In genomic region chr11:132994038-132994502, GRCh38 we compare ENCODE assay signal across 14 cellular contexts.
A peak's percentile ranks its signal among the peaks of the same experiment; 100 is the strongest.
DNase-seq lines count a peak whose midpoint lies in the region; ATAC-seq, FAIRE-seq and TF ChIP-seq lines count a peak whose summit lies in the region.
"Had no signal": no experiment of that assay in that cellular context is flagged by ENCODE, and none has a peak within 500 bp of the region (broad histone marks: within the 10 kb centered on the region; RNA-seq: fewer than 3 reads in every experiment).

No MANE protein-coding gene starts in this region.

- H3K4me1 Mint-ChIP-seq in neural progenitor cell = peaks cover 26% of the 10 kb centered on the region
- H3K4me1 Mint-ChIP-seq: activated CD4-positive, alpha-beta T cell treated with anti-CD3 and anti-CD28 coated beads for 36 hours; memory B cell; stimulated activated naive CD8-positive, alpha-beta T cell treated with anti-CD3 and anti-CD28 coated beads, Interleukin-15, amount 100 ng/mL, for 72 hours had no signal

- no peak overlapping the region for H3K27ac ChIP-seq in neural progenitor cell
- H3K27ac ChIP-seq: C4-2B had no signal

- peaks cover 9% of the 10 kb centered on the region for H3K27me3 Mint-ChIP-seq in neural progenitor cell (ENCODE audit: insufficient read depth, low read depth)
- H3K27me3 Mint-ChIP-seq: memory B cell had no signal

- peaks cover 21% of the 10 kb centered on the region for H3K4me1 ChIP-seq in neural progenitor cell

- no peaks in the 10 kb centered on the region for H3F3A ChIP-seq in neural progenitor cell (ENCODE audit: low read depth)

- in situ Hi-C loops in ACHN (cut with HindIII; ENCODE audit: low pct_ligation_motif_present, low pct_unique_long_range_greater_than_20kb, low sequenced_read_pairs) = no loop called here

- peaks cover 3% of the 10 kb centered on the region for H3K36me3 Mint-ChIP-seq in neural progenitor cell
- H3K36me3 Mint-ChIP-seq in activated naive CD4-positive, alpha-beta T cell treated with anti-CD3 and anti-CD28 coated beads, Interleukin-2, amount 50 U/mL, for 72 hours = peaks cover 0 to 13% of the 10 kb centered on the region in 2 donors
- H3K36me3 Mint-ChIP-seq: memory B cell had no signal

- no peak for TF ChIP-seq CTCF in neural progenitor cell (IDR thresholded peaks at IDR 0.05)

- peak overlapping the region; percentile 52 for H3K4me3 ChIP-seq in neural progenitor cell

- no peak overlapping the region for H3K27ac Mint-ChIP-seq in neural progenitor cell
- H3K27ac Mint-ChIP-seq in activated naive CD4-positive, alpha-beta T cell treated with anti-CD3 and anti-CD28 coated beads, Interleukin-2, amount 50 U/mL, for 72 hours = no peak overlapping the region
- H3K27ac Mint-ChIP-seq: activated CD4-positive, alpha-beta T cell treated with anti-CD3 and anti-CD28 coated beads for 36 hours; activated T-cell treated with anti-CD3 and anti-CD28 coated beads, Interleukin-2, amount 50 U/mL, for 24 hours; memory B cell; stimulated activated naive CD8-positive, alpha-beta T cell treated with anti-CD3 and anti-CD28 coated beads, Interleukin-15, amount 100 ng/mL, for 72 hours had no signal

- no peaks in the 10 kb centered on the region for H4K20me1 ChIP-seq in neural progenitor cell (ENCODE audit: low read depth)

- H3K27me3 ChIP-seq in neural progenitor cell = peaks cover 76% of the 10 kb centered on the region

- TF ChIP-seq POLR2A in GM12892 (IDR thresholded peaks at IDR 0.05; ENCODE audit: low read depth, low read length) = no peak

- ATAC-seq in activated naive CD4-positive, alpha-beta T cell treated with anti-CD3 and anti-CD28 coated beads, Interleukin-2, amount 50 U/mL, for 72 hours = no peak
- no peak for ATAC-seq in GM18511 (IDR thresholded peaks at IDR 0.05; ENCODE audit: unreplicated experiment)
- ATAC-seq: activated CD4-positive, alpha-beta T cell treated with anti-CD3 and anti-CD28 coated beads for 36 hours; stimulated activated naive CD8-positive, alpha-beta T cell treated with anti-CD3 and anti-CD28 coated beads, Interleukin-15, amount 100 ng/mL, for 72 hours had no signal

- DNase-seq in ELF-1 (ENCODE audit: low read depth, low spot score) = peak; percentile 18
- DNase-seq in NCI-H2081 treated with DMSO at 0.1 percent for 48 hours (lab: John Stamatoyannopoulos, UW) = peak; percentile 33
- DNase-seq in cerebellum (ENCODE audit: low spot score) = peak; percentile 42
- DNase-seq in neural progenitor cell (ENCODE audit: low spot score) = peak; percentile 48
- no peak for DNase-seq in ACHN
- no peak for DNase-seq in activated naive CD4-positive, alpha-beta T cell treated with anti-CD3 and anti-CD28 coated beads, Interleukin-2, amount 50 U/mL, for 72 hours (ENCODE audit: low spot score in 2 of 2)
- DNase-seq in GM12892 (ENCODE audit: insufficient read length) = no peak
- DNase-seq: activated CD4-positive, alpha-beta T cell treated with anti-CD3 and anti-CD28 coated beads for 36 hours; activated T-cell treated with anti-CD3 and anti-CD28 coated beads, Interleukin-2, amount 50 U/mL, for 24 hours; aorta; stimulated activated naive CD8-positive, alpha-beta T cell treated with anti-CD3 and anti-CD28 coated beads, Interleukin-15, amount 100 ng/mL, for 72 hours had no signal

- H3K4me2 ChIP-seq in neural progenitor cell = peak overlapping the region; percentile 78

- H3K9me3 Mint-ChIP-seq in neural progenitor cell = peaks cover 2% of the 10 kb centered on the region
- peaks cover 0 to 5% of the 10 kb centered on the region in 2 donors for H3K9me3 Mint-ChIP-seq in activated naive CD4-positive, alpha-beta T cell treated with anti-CD3 and anti-CD28 coated beads, Interleukin-2, amount 50 U/mL, for 72 hours
- H3K9me3 Mint-ChIP-seq: activated T-cell treated with anti-CD3 and anti-CD28 coated beads, Interleukin-2, amount 50 U/mL, for 24 hours; stimulated activated naive CD8-positive, alpha-beta T cell treated with anti-CD3 and anti-CD28 coated beads, Interleukin-15, amount 100 ng/mL, for 72 hours had no signal

- no peak for FAIRE-seq in GM12892 (lab: Jason Lieb, UNC)

- no peaks in the 10 kb centered on the region for H3K9me3 ChIP-seq in neural progenitor cell (ENCODE audit: low read depth)

- H3K4me3 Mint-ChIP-seq in neural progenitor cell = peak overlapping the region; percentile 78
- H3K4me3 Mint-ChIP-seq: activated CD4-positive, alpha-beta T cell treated with anti-CD3 and anti-CD28 coated beads for 36 hours; activated T-cell treated with anti-CD3 and anti-CD28 coated beads, Interleukin-2, amount 50 U/mL, for 24 hours; memory B cell; stimulated activated naive CD8-positive, alpha-beta T cell treated with anti-CD3 and anti-CD28 coated beads, Interleukin-15, amount 100 ng/mL, for 72 hours had no signal

- no peak overlapping the region for H3K9ac ChIP-seq in neural progenitor cell

- H2AFZ ChIP-seq in neural progenitor cell (replicated peaks) = peak overlapping the region; percentile 97

- no peaks in the 10 kb centered on the region for H3K36me3 ChIP-seq in neural progenitor cell

- H3K79me2 ChIP-seq in neural progenitor cell (ENCODE audit: low read depth) = no peaks in the 10 kb centered on the region

Comparison
In these comparisons a context has a peak if more than half of its experiments do, and no peak if none do; other contexts are left out.
1. DNase-seq: peak in ELF-1 (single experiment), NCI-H2081 treated with DMSO at 0.1 percent for 48 hours (single experiment), cerebellum (single experiment) and neural progenitor cell (single experiment); none in ACHN (single experiment), activated naive CD4-positive, alpha-beta T cell treated with anti-CD3 and anti-CD28 coated beads, Interleukin-2, amount 50 U/mL, for 72 hours (0 of 2) and GM12892 (single experiment).